13 cellular contexts compared by ENCODE assay signal in the genomic region with DNA sequence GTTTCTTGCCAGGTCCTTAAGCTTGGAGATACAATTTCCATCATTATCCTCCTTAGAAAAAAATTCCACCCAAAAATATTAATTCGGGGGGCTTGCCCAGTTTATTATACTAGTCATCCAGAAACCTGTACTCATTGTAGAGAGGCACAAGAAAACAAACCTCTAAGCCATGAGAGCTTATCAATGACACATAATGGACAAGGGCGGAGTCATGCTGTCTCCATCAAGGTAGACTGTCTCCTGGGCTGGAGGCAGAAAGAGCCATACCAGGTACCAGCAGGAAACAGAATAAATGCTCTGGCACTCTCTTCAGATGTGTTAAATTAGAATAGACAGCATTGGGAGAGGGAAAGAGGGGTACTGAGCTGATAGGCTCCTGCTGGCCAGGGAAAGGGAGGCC.
DNase-seq lines count a peak whose midpoint lies in the region; ATAC-seq and TF ChIP-seq lines count a peak whose summit lies in the region.
"Had no signal": no experiment of that assay in that cellular context is flagged by ENCODE, and none has a peak within 500 bp of the region (broad histone marks: within the 10 kb centered on the region; RNA-seq: fewer than 3 reads in every experiment).

No MANE protein-coding gene starts in this region.

- no peaks in the 10 kb centered on the region for H3K9me3 Mint-ChIP-seq in activated T-cell treated with anti-CD3 and anti-CD28 coated beads, Interleukin-2, amount 50 U/mL, for 72 hours
- H3K9me3 Mint-ChIP-seq in T-helper 2 cell treated with Interferon-gamma antibody and Interleukin-4, amounts not matched to agents 5 μg/mL and 100 μg/mL, for 36 hours: no peaks in the 10 kb centered on the region
- no peaks in the 10 kb centered on the region for H3K9me3 Mint-ChIP-seq in stimulated activated naive CD8-positive, alpha-beta T cell treated with anti-CD3 and anti-CD28 coated beads, Interleukin-15, amount 100 ng/mL, for 72 hours
- no peaks in the 10 kb centered on the region for H3K9me3 Mint-ChIP-seq in chondrocyte (ENCODE audit: low read depth)
- H3K9me3 Mint-ChIP-seq: activated B cell treated with CpG ODN at 0.5 μM for 24 hours, neural progenitor cell had no signal

- peak overlapping the region; percentile 62 to 68 for H3K4me3 Mint-ChIP-seq in activated T-cell treated with anti-CD3 and anti-CD28 coated beads, Interleukin-2, amount 50 U/mL, for 72 hours
- peak overlapping the region; percentile 74 for H3K4me3 Mint-ChIP-seq in T-helper 2 cell treated with Interferon-gamma antibody and Interleukin-4, amounts not matched to agents 5 μg/mL and 100 μg/mL, for 36 hours
- peak overlapping the region; percentile 55 to 77 for H3K4me3 Mint-ChIP-seq in stimulated activated naive CD8-positive, alpha-beta T cell treated with anti-CD3 and anti-CD28 coated beads, Interleukin-15, amount 100 ng/mL, for 72 hours
- no peak overlapping the region for H3K4me3 Mint-ChIP-seq in chondrocyte (ENCODE audit: unreplicated experiment)
- H3K4me3 Mint-ChIP-seq: activated B cell treated with CpG ODN at 0.5 μM for 24 hours, neural progenitor cell had no signal

- ATAC-seq in activated T-cell treated with anti-CD3 and anti-CD28 coated beads, Interleukin-2, amount 50 U/mL, for 72 hours (replicated peaks in 1 of 2): peak; percentile 49 to 69
- ATAC-seq in esophagus mucosa: peak; percentile 51
- peak; percentile 78 for ATAC-seq in stimulated activated naive CD8-positive, alpha-beta T cell treated with anti-CD3 and anti-CD28 coated beads, Interleukin-15, amount 100 ng/mL, for 72 hours
- no peak for ATAC-seq in right cardiac atrium
- no peak for ATAC-seq in GM21360 (IDR thresholded peaks at IDR 0.05; ENCODE audit: unreplicated experiment)

- intact Hi-C loops in right cardiac atrium (cut with DNase I): loop anchor here in 2 of 4 donors (10.0 kb wide), 2 partner anchors 88 to 148 kb away; no protein-coding TSS in a partner anchor

- DNase-seq in activated T-cell treated with anti-CD3 and anti-CD28 coated beads, Interleukin-2, amount 50 U/mL, for 72 hours: peak; percentile 26 to 27
- DNase-seq in activated T-cell treated with anti-CD3 and anti-CD28 coated beads, Interleukin-2, amount 50 U/mL, for 1 hour: no peak
- no peak for DNase-seq in T-helper 2 cell treated with Interferon-gamma antibody and Interleukin-4, amounts not matched to agents 5 μg/mL and 100 μg/mL, for 36 hours (ENCODE audit: low spot score)
- no peak for DNase-seq in stimulated activated naive CD8-positive, alpha-beta T cell treated with anti-CD3 and anti-CD28 coated beads, Interleukin-15, amount 100 ng/mL, for 72 hours
- DNase-seq in right cardiac atrium (no peak), chondrocyte (ENCODE audit: low spot score) (no peak)
- DNase-seq: activated B cell treated with CpG ODN at 0.5 μM for 24 hours, NCI-H1105, SIG-M5 had no signal

- no peak for TF ChIP-seq CTCF in chondrocyte (IDR thresholded peaks at IDR 0.05)

- H3K36me3 Mint-ChIP-seq in activated T-cell treated with anti-CD3 and anti-CD28 coated beads, Interleukin-2, amount 50 U/mL, for 72 hours (ENCODE audit: insufficient read depth in 2 of 2): peaks cover 8 to 20% of the 10 kb centered on the region in 2 donors
- H3K36me3 Mint-ChIP-seq in T-helper 2 cell treated with Interferon-gamma antibody and Interleukin-4, amounts not matched to agents 5 μg/mL and 100 μg/mL, for 36 hours (ENCODE audit: low read depth): peaks cover 79% of the 10 kb centered on the region
- H3K36me3 Mint-ChIP-seq in chondrocyte (ENCODE audit: low read depth): no peaks in the 10 kb centered on the region

- no peaks in the 10 kb centered on the region for H3K27me3 ChIP-seq in right cardiac atrium (ENCODE audit: control insufficient read depth, insufficient read depth)
- H3K27me3 ChIP-seq: neural progenitor cell had no signal

- no peaks in the 10 kb centered on the region for H3K9me3 ChIP-seq in right cardiac atrium (ENCODE audit: control insufficient read depth, low read length)
- H3K9me3 ChIP-seq: HAP-1 had no signal

- no peak overlapping the region for H3K27ac ChIP-seq in right cardiac atrium (ENCODE audit: low read length)
- H3K27ac ChIP-seq: neural progenitor cell had no signal

- no peaks in the 10 kb centered on the region for H3K27me3 Mint-ChIP-seq in activated T-cell treated with anti-CD3 and anti-CD28 coated beads, Interleukin-2, amount 50 U/mL, for 72 hours (ENCODE audit: low read depth)
- H3K27me3 Mint-ChIP-seq in T-helper 2 cell treated with Interferon-gamma antibody and Interleukin-4, amounts not matched to agents 5 μg/mL and 100 μg/mL, for 36 hours (ENCODE audit: low read depth): no peaks in the 10 kb centered on the region
- no peaks in the 10 kb centered on the region for H3K27me3 Mint-ChIP-seq in stimulated activated naive CD8-positive, alpha-beta T cell treated with anti-CD3 and anti-CD28 coated beads, Interleukin-15, amount 100 ng/mL, for 72 hours
- no peaks in the 10 kb centered on the region for H3K27me3 Mint-ChIP-seq in chondrocyte (ENCODE audit: low read depth)
- H3K27me3 Mint-ChIP-seq: activated B cell treated with CpG ODN at 0.5 μM for 24 hours had no signal

- 86% methylated on average over 2 of the region's 2 CpGs for WGBS in right cardiac atrium

- H3K4me3 ChIP-seq in right cardiac atrium (ENCODE audit: low read length): no peak overlapping the region
- H3K4me3 ChIP-seq: HAP-1, neural progenitor cell had no signal

- H3K4me1 Mint-ChIP-seq in activated T-cell treated with anti-CD3 and anti-CD28 coated beads, Interleukin-2, amount 50 U/mL, for 72 hours (ENCODE audit: low read depth): peaks cover 60% of the 10 kb centered on the region
- H3K4me1 Mint-ChIP-seq in T-helper 2 cell treated with Interferon-gamma antibody and Interleukin-4, amounts not matched to agents 5 μg/mL and 100 μg/mL, for 36 hours (ENCODE audit: low read depth): peaks cover 71% of the 10 kb centered on the region
- peaks cover 76% of the 10 kb centered on the region for H3K4me1 Mint-ChIP-seq in stimulated activated naive CD8-positive, alpha-beta T cell treated with anti-CD3 and anti-CD28 coated beads, Interleukin-15, amount 100 ng/mL, for 72 hours
- H3K4me1 Mint-ChIP-seq in chondrocyte (ENCODE audit: low read depth): peaks cover 34% of the 10 kb centered on the region

- peaks cover 10% of the 10 kb centered on the region for H3K4me1 ChIP-seq in right cardiac atrium (ENCODE audit: control insufficient read depth, insufficient read depth, low read length)
- H3K4me1 ChIP-seq: neural progenitor cell had no signal

- peak overlapping the region; percentile 78 for H3K27ac Mint-ChIP-seq in activated T-cell treated with anti-CD3 and anti-CD28 coated beads, Interleukin-2, amount 50 U/mL, for 72 hours
- peak overlapping the region; percentile 90 for H3K27ac Mint-ChIP-seq in T-helper 2 cell treated with Interferon-gamma antibody and Interleukin-4, amounts not matched to agents 5 μg/mL and 100 μg/mL, for 36 hours
- H3K27ac Mint-ChIP-seq in stimulated activated naive CD8-positive, alpha-beta T cell treated with anti-CD3 and anti-CD28 coated beads, Interleukin-15, amount 100 ng/mL, for 72 hours: peak overlapping the region in 1 of 2 donors; percentile 77
- no peak overlapping the region for H3K27ac Mint-ChIP-seq in chondrocyte (ENCODE audit: unreplicated experiment)
- H3K27ac Mint-ChIP-seq: neural progenitor cell had no signal

Comparison
In these comparisons a context has a peak if more than half of its experiments do, and no peak if none do; other contexts are left out.
1. DNase-seq: peak in activated T-cell treated with anti-CD3 and anti-CD28 coated beads, Interleukin-2, amount 50 U/mL, for 72 hours (2 of 2); none in activated T-cell treated with anti-CD3 and anti-CD28 coated beads, Interleukin-2, amount 50 U/mL, for 1 hour (single experiment), T-helper 2 cell treated with Interferon-gamma antibody and Interleukin-4, amounts not matched to agents 5 μg/mL and 100 μg/mL, for 36 hours (single experiment), stimulated activated naive CD8-positive, alpha-beta T cell treated with anti-CD3 and anti-CD28 coated beads, Interleukin-15, amount 100 ng/mL, for 72 hours (0 of 2), right cardiac atrium (0 of 3) and chondrocyte (single experiment).
2. ATAC-seq: peak in activated T-cell treated with anti-CD3 and anti-CD28 coated beads, Interleukin-2, amount 50 U/mL, for 72 hours (2 of 2), esophagus mucosa (single experiment) and stimulated activated naive CD8-positive, alpha-beta T cell treated with anti-CD3 and anti-CD28 coated beads, Interleukin-15, amount 100 ng/mL, for 72 hours (single experiment); none in right cardiac atrium (0 of 2) and GM21360 (single experiment).